Comparison of ENCODE assay signal across 17 cellular contexts in the genomic region with DNA sequence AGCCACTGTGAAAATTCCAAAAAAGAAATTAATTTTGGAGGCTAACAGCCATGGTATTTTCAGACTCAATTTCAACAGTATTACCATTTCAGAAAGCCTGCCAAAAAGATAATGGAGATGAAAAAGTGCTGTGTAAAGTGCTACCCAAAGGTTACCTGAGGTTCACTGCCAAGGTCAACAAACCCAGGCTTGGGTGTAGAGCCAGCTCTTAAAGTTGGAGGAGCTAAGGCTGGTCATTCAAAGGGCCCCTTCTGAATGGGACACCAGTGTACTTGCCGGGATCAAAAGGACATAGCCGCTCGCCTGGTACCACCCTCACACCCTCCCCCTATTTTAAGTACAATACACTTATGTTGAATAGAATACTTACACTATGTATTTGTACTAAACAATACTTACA.
"Had no signal": no experiment of that assay in that cellular context is flagged by ENCODE, and none has a peak within 500 bp of the region (broad histone marks: within the 10 kb centered on the region; RNA-seq: fewer than 3 reads in every experiment).

No MANE protein-coding gene starts in this region.

- H3K4me1 Mint-ChIP-seq: activated naive CD8-positive, alpha-beta T cell treated with anti-CD3 and anti-CD28 coated beads for 36 hours; naive B cell had no signal

- H3K9me3 Mint-ChIP-seq: activated naive CD8-positive, alpha-beta T cell treated with anti-CD3 and anti-CD28 coated beads for 36 hours; activated T-helper 1 cell treated with anti-CD3 and anti-CD28 coated beads, Interleukin-12 subunit alpha, Interleukin-12 subunit beta, Interleukin-2, Interleukin-4 antibody, amounts not matched to agents 30 ng/mL and 10 ng/mL and 1 ng/mL, durations not matched to agents 14 hours and 24 hours and 36 hours; dendritic cell treated with granulocyte-macrophage colony-stimulating factor and Interleukin-4, amounts not matched to agents 40 ng/mL and 50 ng/mL, for 4 days; effector memory CD8-positive, alpha-beta T cell; stimulated activated naive CD8-positive, alpha-beta T cell treated with anti-CD3 and anti-CD28 coated beads, Interleukin-15, Interleukin-2, amounts not matched to agents 100 ng/mL and 50 ng/mL, for 24 hours had no signal

- H3K36me3 Mint-ChIP-seq: activated naive CD8-positive, alpha-beta T cell treated with anti-CD3 and anti-CD28 coated beads for 36 hours; naive B cell had no signal

- ATAC-seq: activated CD4-positive, CD25-positive, alpha-beta regulatory T cell treated with anti-CD3 and anti-CD28 coated beads, Interleukin-2, amount 50 U/mL, for 24 hours; effector memory CD8-positive, alpha-beta T cell; gastrocnemius medialis; heart left ventricle had no signal

- H3K27me3 ChIP-seq: heart left ventricle, neutrophil, right atrium auricular region had no signal

- H3K4me1 ChIP-seq: gastrocnemius medialis, heart left ventricle, right atrium auricular region had no signal

- H3K27ac Mint-ChIP-seq: activated naive CD8-positive, alpha-beta T cell treated with anti-CD3 and anti-CD28 coated beads for 36 hours; activated T-helper 1 cell treated with anti-CD3 and anti-CD28 coated beads, Interleukin-12 subunit alpha, Interleukin-12 subunit beta, Interleukin-2, Interleukin-4 antibody, amounts not matched to agents 30 ng/mL and 10 ng/mL and 1 ng/mL, durations not matched to agents 14 hours and 24 hours and 36 hours; dendritic cell treated with granulocyte-macrophage colony-stimulating factor and Interleukin-4, amounts not matched to agents 40 ng/mL and 50 ng/mL, for 4 days; effector memory CD8-positive, alpha-beta T cell; naive B cell; stimulated activated naive CD8-positive, alpha-beta T cell treated with anti-CD3 and anti-CD28 coated beads, Interleukin-15, Interleukin-2, amounts not matched to agents 100 ng/mL and 50 ng/mL, for 24 hours had no signal

- H3K36me3 ChIP-seq: neutrophil had no signal

- H3K27ac ChIP-seq: epithelial cell of prostate, gastrocnemius medialis, heart left ventricle, neutrophil, right atrium auricular region had no signal

- H3K4me3 Mint-ChIP-seq: activated naive CD8-positive, alpha-beta T cell treated with anti-CD3 and anti-CD28 coated beads for 36 hours; activated T-helper 1 cell treated with anti-CD3 and anti-CD28 coated beads, Interleukin-12 subunit alpha, Interleukin-12 subunit beta, Interleukin-2, Interleukin-4 antibody, amounts not matched to agents 30 ng/mL and 10 ng/mL and 1 ng/mL, durations not matched to agents 14 hours and 24 hours and 36 hours; dendritic cell treated with granulocyte-macrophage colony-stimulating factor and Interleukin-4, amounts not matched to agents 40 ng/mL and 50 ng/mL, for 4 days; effector memory CD8-positive, alpha-beta T cell; naive B cell; stimulated activated naive CD8-positive, alpha-beta T cell treated with anti-CD3 and anti-CD28 coated beads, Interleukin-15, Interleukin-2, amounts not matched to agents 100 ng/mL and 50 ng/mL, for 24 hours had no signal

- DNase-seq: activated CD4-positive, alpha-beta T cell treated with anti-CD3 and anti-CD28 coated beads, Interleukin-2, amount 50 U/mL, for 1 hour; activated CD8-positive, alpha-beta memory T cell treated with anti-CD3 and anti-CD28 coated beads for 24 hours; activated naive CD8-positive, alpha-beta T cell treated with anti-CD3 and anti-CD28 coated beads for 36 hours; effector memory CD8-positive, alpha-beta T cell; gastrocnemius medialis; heart left ventricle; left cardiac atrium; naive B cell; small intestine; T-helper 9 cell had no signal

- H3K4me3 ChIP-seq: gastrocnemius medialis, heart left ventricle, right atrium auricular region had no signal

- H3K9me3 ChIP-seq: gastrocnemius medialis, heart left ventricle, neutrophil, right atrium auricular region had no signal
